25 cellular contexts compared by ENCODE assay signal in genomic region chr2:216233281-216233995, GRCh38.
"Had no signal": no experiment of that assay in that cellular context is flagged by ENCODE, and none has a peak within 500 bp of the region (broad histone marks: within the 10 kb centered on the region; RNA-seq: fewer than 3 reads in every experiment).

No MANE protein-coding gene starts in this region.

- H3K36me3 ChIP-seq: adrenal gland had no signal

- H3K27ac ChIP-seq: adrenal gland, SK-N-MC had no signal

- H3K4me3 ChIP-seq: adrenal gland, K562, SK-N-MC had no signal

- H3K27me3 ChIP-seq: adrenal gland had no signal

- H3K4me1 ChIP-seq: adrenal gland had no signal

- DNase-seq: activated B cell treated with CpG ODN at 0.5 μM for 24 hours; activated CD4-positive, alpha-beta T cell treated with anti-CD3 and anti-CD28 coated beads for 1 hour; activated CD4-positive, alpha-beta T cell treated with anti-CD3 and anti-CD28 coated beads, Interleukin-2, amount 50 U/mL, for 48 hours; activated naive CD4-positive, alpha-beta T cell treated with anti-CD3 and anti-CD28 coated beads, Interleukin-2, amount 50 U/mL, for 16 hours; activated naive CD8-positive, alpha-beta T cell treated with anti-CD3 and anti-CD28 coated beads, Interleukin-2, amount 10 ng/mL, durations not matched to agents 7 days and 5 days; activated T-cell treated with anti-CD3 and anti-CD28 coated beads, Interleukin-2, amount 50 U/mL, for 1 hour; anterior cingulate cortex; Kasumi-1; NCI-H1048; NCI-H1930; NCI-H2107; NCI-H2171 treated with DMSO at 0.1 percent for 48 hours; NCI-H226; NCI-H510A; NCI-H526 treated with DMSO at 0.1 percent for 48 hours; NCI-H82; RPMI8226; T-cell; T-helper 2 cell; T1000 had no signal

- ATAC-seq: K562, Panc1, Right ventricle myocardium inferior, T-cell had no signal
